ENCODE assay signal across 16 cellular contexts in genomic region chr9:18268381-18268780, GRCh38.
DNase-seq lines count a peak whose midpoint lies in the region; ATAC-seq, FAIRE-seq and TF ChIP-seq lines count a peak whose summit lies in the region.
"Had no signal": no experiment of that assay in that cellular context is flagged by ENCODE, and none has a peak within 500 bp of the region (broad histone marks: within the 10 kb centered on the region; RNA-seq: fewer than 3 reads in every experiment).

No MANE protein-coding gene starts in this region.

- FAIRE-seq in H54 (lab: Jason Lieb, UNC) (peak; percentile 97), HepG2 (lab: Jason Lieb, UNC) (no peak)

- BruUV-seq in HepG2 (replicated peaks; lab: Mats Ljungman, UMichigan) = no TSS peak

- no peak for TF ChIP-seq POLR2A in H54 (IDR thresholded peaks at IDR 0.05; ENCODE audit: low read depth, low read length)
- no peak for TF ChIP-seq POLR2A in HepG2 (IDR thresholded peaks at IDR 0.05; ENCODE audit: insufficient read depth in 1 of 2, low read depth in 2 of 2, low read length in 2 of 2)

- no peaks in the 10 kb centered on the region for H3K36me3 ChIP-seq in HepG2 (replicated peaks in 1 of 2; ENCODE audit: control insufficient read depth in 1 of 2, insufficient read depth in 2 of 2, low read length in 2 of 2)

- CTCF ChIA-PET in HepG2 (lab: Yijun Ruan, JAX; ENCODE audit: low intra/inter-chr PET ratio, low total read pairs) = no interaction called here
- CTCF ChIA-PET in activated CD8-positive, alpha-beta T cell treated with anti-CD3 and anti-CD28 coated beads, Interleukin-2, amount 10 ng/mL, durations not matched to agents 7 days and 5 days (lab: Charles Lee) = no interaction called here

- no peak for TF ChIP-seq RAD21 in HepG2 (CRISPR knock-in tag; IDR thresholded peaks at IDR 0.05)

- no peaks in the 10 kb centered on the region for H3K9me3 ChIP-seq in HepG2 (ENCODE audit: low read length)

- no peak for TF ChIP-seq EP300 in HepG2 (IDR thresholded peaks at IDR 0.05; ENCODE audit: low read depth in 2 of 2, low read length in 2 of 2)
- TF ChIP-seq EP300 in HepG2 (CRISPR knock-in tag; IDR thresholded peaks at IDR 0.05; ENCODE audit: borderline replicate concordance) = no peak

- peaks cover under 1% of the 10 kb centered on the region for H3K9me3 Mint-ChIP-seq in activated CD8-positive, alpha-beta T cell treated with anti-CD3 and anti-CD28 coated beads, Interleukin-2, amount 10 ng/mL, durations not matched to agents 7 days and 5 days (ENCODE audit: insufficient read depth)
- H3K9me3 Mint-ChIP-seq: dendritic cell treated with granulocyte-macrophage colony-stimulating factor and Interleukin-4, amounts not matched to agents 40 ng/mL and 50 ng/mL, for 4 days had no signal

- H3K27ac ChIP-seq in foreskin keratinocyte = peak overlapping the region; percentile 40
- H3K27ac ChIP-seq in HepG2 (ENCODE audit: extremely low read length, insufficient read depth, low read length) = no peak overlapping the region
- H3K27ac ChIP-seq: hepatocyte had no signal

- no peak overlapping the region for H3K4me3 Mint-ChIP-seq in activated CD8-positive, alpha-beta T cell treated with anti-CD3 and anti-CD28 coated beads, Interleukin-2, amount 10 ng/mL, durations not matched to agents 7 days and 5 days
- H3K4me3 Mint-ChIP-seq: activated CD4-positive, alpha-beta memory T cell treated with anti-CD3 and anti-CD28 coated beads for 36 hours; dendritic cell treated with granulocyte-macrophage colony-stimulating factor and Interleukin-4, amounts not matched to agents 40 ng/mL and 50 ng/mL, for 4 days; H9; T-helper 17 cell had no signal

- H3K9ac ChIP-seq in HepG2 (ENCODE audit: insufficient read depth, low read depth, low read length) = no peak overlapping the region

- WGBS in HepG2 (ENCODE audit: low lambda C conversion rate) = 0% methylated on average over 1 of the region's 1 CpG

- in situ Hi-C loops in SK-MEL-5 (cut with HindIII; ENCODE audit: low pct_unique_long_range_greater_than_20kb, low sequenced_read_pairs) = no loop called here
- in situ Hi-C loops in HepG2 (cut with HindIII; ENCODE audit: extremely low pct_ligation_motif_present, low pct_unique_long_range_greater_than_20kb) = loop anchor here (25.0 kb wide), 1 partner anchor 544 kb away; no protein-coding TSS in a partner anchor

- H2AFZ ChIP-seq in HepG2 (ENCODE audit: low read length) = no peak overlapping the region
- H2AFZ ChIP-seq: hepatocyte had no signal

- no peaks in the 10 kb centered on the region for H3K4me1 Mint-ChIP-seq in activated CD8-positive, alpha-beta T cell treated with anti-CD3 and anti-CD28 coated beads, Interleukin-2, amount 10 ng/mL, durations not matched to agents 7 days and 5 days (ENCODE audit: low read depth)
- H3K4me1 Mint-ChIP-seq: T-helper 17 cell had no signal

- DNase-seq in H54 (ENCODE audit: insufficient read length, low spot score) (peak; percentile 20), SK-MEL-5 (ENCODE audit: low read depth, low spot score) (peak; percentile 88), foreskin keratinocyte (peak; percentile 75 to 88), sciatic nerve (ENCODE audit: low spot score) (no peak), HepG2 (ENCODE audit: low spot score) (no peak), cerebellum (ENCODE audit: low spot score) (no peak)
- no peak for DNase-seq in activated CD8-positive, alpha-beta T cell treated with anti-CD3 and anti-CD28 coated beads, Interleukin-2, amount 10 ng/mL, durations not matched to agents 7 days and 5 days
- DNase-seq: activated CD4-positive, alpha-beta memory T cell treated with anti-CD3 and anti-CD28 coated beads for 36 hours; activated naive CD4-positive, alpha-beta T cell treated with anti-CD3 and anti-CD28 coated beads, Interleukin-2, amount 50 U/mL, for 16 hours; H9; midbrain; NCI-H2029 treated with DMSO at 0.1 percent for 48 hours; T-helper 17 cell had no signal

- H3K4me1 ChIP-seq in foreskin keratinocyte = peaks cover 15% of the 10 kb centered on the region
- H3K4me1 ChIP-seq in HepG2 (ENCODE audit: insufficient read depth, low read length) = no peaks in the 10 kb centered on the region

- H3K27me3 Mint-ChIP-seq in activated CD8-positive, alpha-beta T cell treated with anti-CD3 and anti-CD28 coated beads, Interleukin-2, amount 10 ng/mL, durations not matched to agents 7 days and 5 days (ENCODE audit: low read depth) = no peaks in the 10 kb centered on the region
- H3K27me3 Mint-ChIP-seq: activated CD4-positive, alpha-beta memory T cell treated with anti-CD3 and anti-CD28 coated beads for 36 hours; dendritic cell treated with granulocyte-macrophage colony-stimulating factor and Interleukin-4, amounts not matched to agents 40 ng/mL and 50 ng/mL, for 4 days had no signal

- no peaks in the 10 kb centered on the region for H3K79me2 ChIP-seq in HepG2 (ENCODE audit: insufficient read depth, low read length)
- H3K79me2 ChIP-seq: hepatocyte had no signal

- intact Hi-C loops in sciatic nerve (cut with DNase I) (no loop called here), HepG2 (cut with micrococcal nuclease; ENCODE audit: unreplicated experiment) (no loop called here)

- no peak overlapping the region for H3K27ac Mint-ChIP-seq in activated CD8-positive, alpha-beta T cell treated with anti-CD3 and anti-CD28 coated beads, Interleukin-2, amount 10 ng/mL, durations not matched to agents 7 days and 5 days
- H3K27ac Mint-ChIP-seq: activated CD4-positive, alpha-beta memory T cell treated with anti-CD3 and anti-CD28 coated beads for 36 hours; dendritic cell treated with granulocyte-macrophage colony-stimulating factor and Interleukin-4, amounts not matched to agents 40 ng/mL and 50 ng/mL, for 4 days; H9; T-helper 17 cell had no signal

- ATAC-seq in foreskin keratinocyte (peak; percentile 94), sciatic nerve (peak; percentile 94), HepG2 (no peak), HG03039 (IDR thresholded peaks at IDR 0.05; ENCODE audit: unreplicated experiment) (no peak)
- no peak for ATAC-seq in activated CD8-positive, alpha-beta T cell treated with anti-CD3 and anti-CD28 coated beads, Interleukin-2, amount 10 ng/mL, durations not matched to agents 7 days and 5 days
- ATAC-seq: T-helper 17 cell had no signal

- H3K4me3 ChIP-seq in HepG2 (replicated peaks in 1 of 3; ENCODE audit: insufficient read depth in 1 of 3, low read depth in 2 of 3, low read length in 3 of 3) = no peak overlapping the region
- H3K4me3 ChIP-seq: hepatocyte had no signal

- no peaks in the 10 kb centered on the region for H3K27me3 ChIP-seq in foreskin keratinocyte
- no peaks in the 10 kb centered on the region; a peak in 1 of 5 replicates for H3K27me3 ChIP-seq in HepG2 (ENCODE audit: control insufficient read depth in 1 of 2, insufficient read depth in 2 of 2, low read length in 2 of 2)
- H3K27me3 ChIP-seq: hepatocyte had no signal

- POLR2A ChIA-PET in HepG2 (lab: Yijun Ruan, JAX) = no interaction called here
- POLR2A ChIA-PET in activated CD8-positive, alpha-beta T cell treated with anti-CD3 and anti-CD28 coated beads, Interleukin-2, amount 10 ng/mL, durations not matched to agents 7 days and 5 days (lab: Charles Lee) = no interaction called here

- no peak for TF ChIP-seq CTCF in foreskin keratinocyte (conservative IDR thresholded peaks at IDR 0.05)
- no peak for TF ChIP-seq CTCF in HepG2 (CRISPR knock-in tag; IDR thresholded peaks at IDR 0.05)

- H3K36me3 Mint-ChIP-seq in activated CD8-positive, alpha-beta T cell treated with anti-CD3 and anti-CD28 coated beads, Interleukin-2, amount 10 ng/mL, durations not matched to agents 7 days and 5 days (ENCODE audit: low read depth) = no peaks in the 10 kb centered on the region
- H3K36me3 Mint-ChIP-seq: activated CD4-positive, alpha-beta memory T cell treated with anti-CD3 and anti-CD28 coated beads for 36 hours had no signal

- no peak overlapping the region for H3K4me2 ChIP-seq in HepG2 (ENCODE audit: low read depth, low read length)
- H3K4me2 ChIP-seq: hepatocyte had no signal

- H4K20me1 ChIP-seq in HepG2 (ENCODE audit: insufficient read depth, low read length) = no peaks in the 10 kb centered on the region

TF ChIP-seq in HepG2, 621 proteins besides CTCF, POLR2A, EP300 and RAD21:
- no peak for TF ChIP-seq IRX3 (CRISPR knock-in tag; IDR thresholded peaks at IDR 0.05; ENCODE audit: borderline replicate concordance, low read depth)
- TF ChIP-seq ZNF451 (CRISPR knock-in tag; IDR thresholded peaks at IDR 0.05) = no peak
- no peak for TF ChIP-seq KLF13 (CRISPR knock-in tag; IDR thresholded peaks at IDR 0.05)
- no peak for TF ChIP-seq NCOR1 (IDR thresholded peaks at IDR 0.05; ENCODE audit: borderline replicate concordance, low read length)
- TF ChIP-seq ZNF317 (CRISPR knock-in tag; IDR thresholded peaks at IDR 0.05) = no peak
- TF ChIP-seq, protein P1, sequence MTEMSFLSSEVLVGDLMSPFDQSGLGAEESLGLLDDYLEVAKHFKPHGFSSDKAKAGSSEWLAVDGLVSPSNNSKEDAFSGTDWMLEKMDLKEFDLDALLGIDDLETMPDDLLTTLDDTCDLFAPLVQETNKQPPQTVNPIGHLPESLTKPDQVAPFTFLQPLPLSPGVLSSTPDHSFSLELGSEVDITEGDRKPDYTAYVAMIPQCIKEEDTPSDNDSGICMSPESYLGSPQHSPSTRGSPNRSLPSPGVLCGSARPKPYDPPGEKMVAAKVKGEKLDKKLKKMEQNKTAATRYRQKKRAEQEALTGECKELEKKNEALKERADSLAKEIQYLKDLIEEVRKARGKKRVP (CRISPR knock-in tag; IDR thresholded peaks at IDR 0.05) = no peak
- TF ChIP-seq RBAK (CRISPR knock-in tag; IDR thresholded peaks at IDR 0.05) = no peak
- no peak for TF ChIP-seq ZNF749 (CRISPR knock-in tag; IDR thresholded peaks at IDR 0.05; ENCODE audit: borderline replicate concordance)

Comparison
In these comparisons a context has a peak if more than half of its experiments do, and no peak if none do; other contexts are left out.
1. DNase-seq: peak in H54 (single experiment), SK-MEL-5 (single experiment) and foreskin keratinocyte (2 of 2); none in sciatic nerve (single experiment), HepG2 (single experiment), cerebellum (single experiment) and activated CD8-positive, alpha-beta T cell treated with anti-CD3 and anti-CD28 coated beads, Interleukin-2, amount 10 ng/mL, durations not matched to agents 7 days and 5 days (single experiment).
2. ATAC-seq: peak in foreskin keratinocyte (single experiment) and sciatic nerve (single experiment); none in HepG2 (single experiment), activated CD8-positive, alpha-beta T cell treated with anti-CD3 and anti-CD28 coated beads, Interleukin-2, amount 10 ng/mL, durations not matched to agents 7 days and 5 days (single experiment) and HG03039 (single experiment).